8 cellular contexts compared by ENCODE assay signal in genomic region chr16:68448360-68448970, GRCh38. TPM values are rescaled to one million over a fixed set of nuclear protein-coding genes. Genes with fewer than 3 reads are reported as not detected.
DNase-seq lines count a peak whose midpoint lies in the region; ATAC-seq and TF ChIP-seq lines count a peak whose summit lies in the region.

TSS of gene SMPD3 (minus strand) at chr16:68448508. CDS start at chr16:68372181, 76,327 bp downstream.

- 1 to 2% (median 1%) methylated on average over 35 to 59 of the region's 59 CpGs for WGBS in ovary, 3 donors

- DNase-seq in GM10248 (ENCODE audit: extremely low spot score) (peak; percentile 99), NCI-H1417 treated with DMSO at 0.1 percent for 48 hours (lab: John Stamatoyannopoulos, UW) (peak; percentile 87), T follicular helper cell (ENCODE audit: low read depth) (peak; percentile 95), adipocyte (ENCODE audit: low read depth) (peak; percentile 99), cardiac septum (ENCODE audit: low spot score) (peak; percentile 98), ovary (peak; percentile 98 to 99 (median 99)), thoracic aorta (ENCODE audit: low spot score) (peak; percentile 81)

- H3K4me3 ChIP-seq in adipocyte (ENCODE audit: low read length) (peak within 1 kb of the TSS; percentile 73), ovary (peak within 1 kb of the TSS; percentile 29), thoracic aorta (peak within 1 kb of the TSS; percentile 73)

- ATAC-seq in HG02759 (IDR thresholded peaks at IDR 0.05; ENCODE audit: unreplicated experiment): peak; percentile 95
- ATAC-seq in thoracic aorta (ENCODE audit: insufficient number of reproducible peaks, low FRiP score, low read depth): peak; percentile 81

- POLR2A ChIA-PET in GM10248 (lab: Yijun Ruan, JAX): interaction anchor here (0.6 kb wide), 1 partner anchor 1707 kb away, joined by 3 read pairs; no protein-coding TSS in a partner anchor

- H3K9me3 ChIP-seq in adipocyte (ENCODE audit: control insufficient read depth, low read length) (no peaks in the 10 kb centered on the region), ovary (no peaks in the 10 kb centered on the region), thoracic aorta (no peaks in the 10 kb centered on the region)

- H3K27ac ChIP-seq in ovary (no peak within 1 kb of the TSS), thoracic aorta (no peak within 1 kb of the TSS)

- H3K27me3 ChIP-seq in adipocyte (replicated peaks; ENCODE audit: control insufficient read depth, insufficient read depth, low read length) (peaks cover 44% of the 10 kb centered on the region), ovary (no peaks in the 10 kb centered on the region), thoracic aorta (replicated peaks; ENCODE audit: insufficient read depth) (no peaks in the 10 kb centered on the region)

- TF ChIP-seq CTCF in GM10248 (IDR thresholded peaks at IDR 0.05; ENCODE audit: control extremely low read depth, extremely low read depth, low read depth, missing control alignments): no peak
- TF ChIP-seq CTCF in ovary (IDR thresholded peaks at IDR 0.05): peak in 1 of 3 donors; percentile 9
- TF ChIP-seq CTCF in thoracic aorta (IDR thresholded peaks at IDR 0.05): no peak

- no peak within 1 kb of the TSS for H3K9ac ChIP-seq in adipocyte (ENCODE audit: low read length)

- intact Hi-C loops in cardiac septum (cut with DNase I) (no loop called here), ovary (cut with DNase I) (no loop called here)

- peaks cover 23% of the 10 kb centered on the region for H3K4me1 ChIP-seq in adipocyte (ENCODE audit: control insufficient read depth, insufficient read depth, low read length)
- H3K4me1 ChIP-seq in ovary (ENCODE audit: insufficient read depth): peaks cover 20% of the 10 kb centered on the region
- H3K4me1 ChIP-seq in thoracic aorta (ENCODE audit: control insufficient read depth in 1 of 2, low read depth in 2 of 2): peaks cover 9 to 21% of the 10 kb centered on the region in 2 donors

- H3K36me3 ChIP-seq in adipocyte (ENCODE audit: control insufficient read depth, insufficient read depth, low read length, severe bottlenecking) (no peaks in the 10 kb centered on the region), ovary (no peaks in the 10 kb centered on the region), thoracic aorta (no peaks in the 10 kb centered on the region)

- CTCF ChIA-PET in GM10248 (lab: Yijun Ruan, JAX): interaction anchor here (1.0 to 1.7 kb wide), 2 partner anchors 9 to 15 kb away, joined by 4 read pairs; no protein-coding TSS in a partner anchor

- no peak for TF ChIP-seq POLR2A in ovary (IDR thresholded peaks at IDR 0.05)

- no peak for TF ChIP-seq EP300 in ovary (IDR thresholded peaks at IDR 0.05)

RNA-seq across cellular contexts. Expression of gene SMPD3, which starts in this region (rescaled TPM):
- total RNA-seq in cardiac septum (not detected), ovary (10 to 100 TPM in 1 of 7 donors, 1 to 10 TPM in 5, under 1 TPM in 1; 0.72 to 31.4 (median 3.3) TPM), thoracic aorta (1 to 10 TPM in 1 of 2 donors, under 1 TPM in 1; 0.41 to 6.5 TPM)
- 1 to 10 TPM in 1 of 2 donors, under 1 TPM in 1; 0.40 to 1.6 TPM for polyA plus RNA-seq in ovary

Comparison
In these comparisons a context has a peak if more than half of its experiments do, and no peak if none do; other contexts are left out.
1. Peak in DNase-seq in cardiac septum; RNA of the gene not detected or under 1 TPM.